Comparison of ENCODE assay signal across 24 cellular contexts in genomic region chr9:81776834-81777233, GRCh38.
"Had no signal": no experiment of that assay in that cellular context is flagged by ENCODE, and none has a peak within 500 bp of the region (broad histone marks: within the 10 kb centered on the region; RNA-seq: fewer than 3 reads in every experiment).

No MANE protein-coding gene starts in this region.

- H3K27ac Mint-ChIP-seq: activated CD4-positive, alpha-beta T cell treated with anti-CD3 and anti-CD28 coated beads, Interleukin-2, amount 10 ng/mL, durations not matched to agents 24 days and 14 days; activated CD8-positive, alpha-beta memory T cell treated with anti-CD3 and anti-CD28 coated beads, Interleukin-2, amount 10 ng/mL, durations not matched to agents 7 days and 5 days; activated CD8-positive, alpha-beta T cell treated with anti-CD3 and anti-CD28 coated beads for 36 hours; activated naive CD8-positive, alpha-beta T cell treated with anti-CD3 and anti-CD28 coated beads, Interleukin-2, amount 50 U/mL, for 24 hours; effector memory CD8-positive, alpha-beta T cell; natural killer cell had no signal

- FAIRE-seq: kidney had no signal

- H3K4me3 ChIP-seq: colonic mucosa, esophagus muscularis mucosa, gastroesophageal sphincter, lung, psoas muscle, right atrium auricular region, spleen had no signal

- H3K27ac ChIP-seq: brain microvascular endothelial cell, colonic mucosa, esophagus muscularis mucosa, gastroesophageal sphincter, psoas muscle, right atrium auricular region, spleen, VCaP had no signal

- H3K9me3 Mint-ChIP-seq: activated CD4-positive, alpha-beta T cell treated with anti-CD3 and anti-CD28 coated beads, Interleukin-2, amount 10 ng/mL, durations not matched to agents 24 days and 14 days; activated CD8-positive, alpha-beta T cell treated with anti-CD3 and anti-CD28 coated beads for 36 hours; natural killer cell had no signal

- H3K9me3 ChIP-seq: colonic mucosa, esophagus muscularis mucosa, gastroesophageal sphincter, psoas muscle, right atrium auricular region, spleen had no signal

- ATAC-seq: activated CD4-positive, CD25-positive, alpha-beta regulatory T cell treated with anti-CD3 and anti-CD28 coated beads, Interleukin-2, amount 50 U/mL, for 24 hours; activated CD8-positive, alpha-beta memory T cell treated with anti-CD3 and anti-CD28 coated beads, Interleukin-2, amount 10 ng/mL, durations not matched to agents 7 days and 5 days; activated CD8-positive, alpha-beta T cell treated with anti-CD3 and anti-CD28 coated beads for 36 hours; activated naive CD8-positive, alpha-beta T cell treated with anti-CD3 and anti-CD28 coated beads, Interleukin-2, amount 50 U/mL, for 24 hours; effector memory CD8-positive, alpha-beta T cell; gastroesophageal sphincter; left lobe of liver had no signal

- H3K4me1 Mint-ChIP-seq: activated CD4-positive, alpha-beta T cell treated with anti-CD3 and anti-CD28 coated beads, Interleukin-2, amount 10 ng/mL, durations not matched to agents 24 days and 14 days; activated CD8-positive, alpha-beta memory T cell treated with anti-CD3 and anti-CD28 coated beads, Interleukin-2, amount 10 ng/mL, durations not matched to agents 7 days and 5 days; activated naive CD8-positive, alpha-beta T cell treated with anti-CD3 and anti-CD28 coated beads, Interleukin-2, amount 50 U/mL, for 24 hours; natural killer cell had no signal

- H3K4me1 ChIP-seq: colonic mucosa, right atrium auricular region, spleen had no signal

- H3K27me3 ChIP-seq: brain microvascular endothelial cell, colonic mucosa, dorsolateral prefrontal cortex, esophagus muscularis mucosa, gastroesophageal sphincter, right atrium auricular region, spleen had no signal

- H3K27me3 Mint-ChIP-seq: activated CD4-positive, alpha-beta T cell treated with anti-CD3 and anti-CD28 coated beads, Interleukin-2, amount 10 ng/mL, durations not matched to agents 24 days and 14 days; activated CD8-positive, alpha-beta memory T cell treated with anti-CD3 and anti-CD28 coated beads, Interleukin-2, amount 10 ng/mL, durations not matched to agents 7 days and 5 days; activated CD8-positive, alpha-beta T cell treated with anti-CD3 and anti-CD28 coated beads for 36 hours; activated naive CD8-positive, alpha-beta T cell treated with anti-CD3 and anti-CD28 coated beads, Interleukin-2, amount 50 U/mL, for 24 hours; effector memory CD8-positive, alpha-beta T cell had no signal

- DNase-seq: activated CD4-positive, alpha-beta T cell treated with anti-CD3 and anti-CD28 coated beads, Interleukin-2, amount 10 ng/mL, durations not matched to agents 24 days and 14 days; activated CD8-positive, alpha-beta memory T cell treated with anti-CD3 and anti-CD28 coated beads, Interleukin-2, amount 10 ng/mL, durations not matched to agents 7 days and 5 days; activated CD8-positive, alpha-beta T cell treated with anti-CD3 and anti-CD28 coated beads for 36 hours; activated gamma-delta T cell; activated naive CD4-positive, alpha-beta T cell treated with anti-CD3 and anti-CD28 coated beads, Interleukin-2, amount 50 U/mL, for 16 hours; activated naive CD8-positive, alpha-beta T cell treated with anti-CD3 and anti-CD28 coated beads, Interleukin-2, amount 50 U/mL, for 24 hours; activated T-cell treated with anti-CD3 and anti-CD28 coated beads for 4 hours; brain microvascular endothelial cell; colonic mucosa; effector memory CD8-positive, alpha-beta T cell; kidney; natural killer cell; psoas muscle; spleen; stimulated activated CD4-positive, alpha-beta T cell treated with anti-CD3 and anti-CD28 coated beads, Interleukin-4, amount 100 ng/mL, for 1 hour; stimulated activated naive CD4-positive, alpha-beta T cell had no signal

- H3K4me3 Mint-ChIP-seq: activated CD4-positive, alpha-beta T cell treated with anti-CD3 and anti-CD28 coated beads, Interleukin-2, amount 10 ng/mL, durations not matched to agents 24 days and 14 days; activated CD8-positive, alpha-beta memory T cell treated with anti-CD3 and anti-CD28 coated beads, Interleukin-2, amount 10 ng/mL, durations not matched to agents 7 days and 5 days; activated CD8-positive, alpha-beta T cell treated with anti-CD3 and anti-CD28 coated beads for 36 hours; activated naive CD8-positive, alpha-beta T cell treated with anti-CD3 and anti-CD28 coated beads, Interleukin-2, amount 50 U/mL, for 24 hours; effector memory CD8-positive, alpha-beta T cell; natural killer cell had no signal

- H3K36me3 ChIP-seq: brain microvascular endothelial cell, colonic mucosa, esophagus muscularis mucosa, gastroesophageal sphincter, right atrium auricular region, spleen had no signal

- H3K36me3 Mint-ChIP-seq: activated CD8-positive, alpha-beta memory T cell treated with anti-CD3 and anti-CD28 coated beads, Interleukin-2, amount 10 ng/mL, durations not matched to agents 7 days and 5 days; natural killer cell had no signal
